1 cellular context compared by ENCODE assay signal in the genomic region with DNA sequence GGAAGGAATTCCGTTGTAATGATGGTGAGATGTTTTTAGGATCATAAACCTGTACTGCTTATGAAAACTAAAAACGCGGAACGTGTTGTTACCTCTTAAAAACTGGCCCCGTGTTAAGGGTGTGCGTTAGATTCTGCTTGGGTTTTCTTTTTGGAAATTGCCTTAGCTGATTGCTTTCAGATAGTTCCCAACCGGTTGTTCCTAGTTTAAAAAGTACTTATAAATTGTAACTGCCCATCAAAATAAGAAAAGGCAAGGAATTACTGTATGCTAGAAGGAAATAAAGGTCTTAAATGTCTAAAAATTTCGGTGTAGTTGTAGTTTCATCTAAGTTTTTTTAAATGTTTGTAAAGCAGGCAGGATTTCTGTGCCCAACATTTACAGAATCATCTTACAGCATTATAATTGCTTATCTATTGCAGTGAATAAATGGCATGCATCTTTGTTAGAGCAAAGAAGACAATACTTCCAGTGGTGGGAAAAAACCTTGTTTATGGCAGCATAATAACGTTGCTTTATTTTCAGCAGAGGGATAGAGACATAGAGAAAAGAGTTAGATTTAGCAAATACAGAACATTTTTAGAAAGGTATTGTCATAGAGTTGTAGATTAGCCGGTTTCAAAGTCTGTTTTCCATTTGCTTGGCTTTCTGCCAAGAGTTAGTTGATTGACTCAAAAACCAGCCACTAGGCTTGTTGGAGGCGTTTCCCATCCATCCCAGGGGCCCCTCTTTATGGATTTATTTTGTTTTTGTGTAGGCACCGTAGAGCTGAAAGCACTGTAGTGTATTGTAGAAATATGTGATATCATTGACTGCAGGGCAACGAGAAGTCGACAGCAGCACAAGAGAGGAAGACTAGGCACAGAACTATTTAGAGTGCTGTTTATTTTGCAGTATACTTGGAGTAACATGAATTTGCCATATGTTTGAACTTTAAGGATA.
TF ChIP-seq lines count a peak whose summit lies in the region.

No MANE protein-coding gene starts in this region.

TF ChIP-seq in GM23338, 12 proteins besides CTCF, POLR2A, EP300 and RAD21 (continued from another document):
- TF ChIP-seq, protein P1, sequence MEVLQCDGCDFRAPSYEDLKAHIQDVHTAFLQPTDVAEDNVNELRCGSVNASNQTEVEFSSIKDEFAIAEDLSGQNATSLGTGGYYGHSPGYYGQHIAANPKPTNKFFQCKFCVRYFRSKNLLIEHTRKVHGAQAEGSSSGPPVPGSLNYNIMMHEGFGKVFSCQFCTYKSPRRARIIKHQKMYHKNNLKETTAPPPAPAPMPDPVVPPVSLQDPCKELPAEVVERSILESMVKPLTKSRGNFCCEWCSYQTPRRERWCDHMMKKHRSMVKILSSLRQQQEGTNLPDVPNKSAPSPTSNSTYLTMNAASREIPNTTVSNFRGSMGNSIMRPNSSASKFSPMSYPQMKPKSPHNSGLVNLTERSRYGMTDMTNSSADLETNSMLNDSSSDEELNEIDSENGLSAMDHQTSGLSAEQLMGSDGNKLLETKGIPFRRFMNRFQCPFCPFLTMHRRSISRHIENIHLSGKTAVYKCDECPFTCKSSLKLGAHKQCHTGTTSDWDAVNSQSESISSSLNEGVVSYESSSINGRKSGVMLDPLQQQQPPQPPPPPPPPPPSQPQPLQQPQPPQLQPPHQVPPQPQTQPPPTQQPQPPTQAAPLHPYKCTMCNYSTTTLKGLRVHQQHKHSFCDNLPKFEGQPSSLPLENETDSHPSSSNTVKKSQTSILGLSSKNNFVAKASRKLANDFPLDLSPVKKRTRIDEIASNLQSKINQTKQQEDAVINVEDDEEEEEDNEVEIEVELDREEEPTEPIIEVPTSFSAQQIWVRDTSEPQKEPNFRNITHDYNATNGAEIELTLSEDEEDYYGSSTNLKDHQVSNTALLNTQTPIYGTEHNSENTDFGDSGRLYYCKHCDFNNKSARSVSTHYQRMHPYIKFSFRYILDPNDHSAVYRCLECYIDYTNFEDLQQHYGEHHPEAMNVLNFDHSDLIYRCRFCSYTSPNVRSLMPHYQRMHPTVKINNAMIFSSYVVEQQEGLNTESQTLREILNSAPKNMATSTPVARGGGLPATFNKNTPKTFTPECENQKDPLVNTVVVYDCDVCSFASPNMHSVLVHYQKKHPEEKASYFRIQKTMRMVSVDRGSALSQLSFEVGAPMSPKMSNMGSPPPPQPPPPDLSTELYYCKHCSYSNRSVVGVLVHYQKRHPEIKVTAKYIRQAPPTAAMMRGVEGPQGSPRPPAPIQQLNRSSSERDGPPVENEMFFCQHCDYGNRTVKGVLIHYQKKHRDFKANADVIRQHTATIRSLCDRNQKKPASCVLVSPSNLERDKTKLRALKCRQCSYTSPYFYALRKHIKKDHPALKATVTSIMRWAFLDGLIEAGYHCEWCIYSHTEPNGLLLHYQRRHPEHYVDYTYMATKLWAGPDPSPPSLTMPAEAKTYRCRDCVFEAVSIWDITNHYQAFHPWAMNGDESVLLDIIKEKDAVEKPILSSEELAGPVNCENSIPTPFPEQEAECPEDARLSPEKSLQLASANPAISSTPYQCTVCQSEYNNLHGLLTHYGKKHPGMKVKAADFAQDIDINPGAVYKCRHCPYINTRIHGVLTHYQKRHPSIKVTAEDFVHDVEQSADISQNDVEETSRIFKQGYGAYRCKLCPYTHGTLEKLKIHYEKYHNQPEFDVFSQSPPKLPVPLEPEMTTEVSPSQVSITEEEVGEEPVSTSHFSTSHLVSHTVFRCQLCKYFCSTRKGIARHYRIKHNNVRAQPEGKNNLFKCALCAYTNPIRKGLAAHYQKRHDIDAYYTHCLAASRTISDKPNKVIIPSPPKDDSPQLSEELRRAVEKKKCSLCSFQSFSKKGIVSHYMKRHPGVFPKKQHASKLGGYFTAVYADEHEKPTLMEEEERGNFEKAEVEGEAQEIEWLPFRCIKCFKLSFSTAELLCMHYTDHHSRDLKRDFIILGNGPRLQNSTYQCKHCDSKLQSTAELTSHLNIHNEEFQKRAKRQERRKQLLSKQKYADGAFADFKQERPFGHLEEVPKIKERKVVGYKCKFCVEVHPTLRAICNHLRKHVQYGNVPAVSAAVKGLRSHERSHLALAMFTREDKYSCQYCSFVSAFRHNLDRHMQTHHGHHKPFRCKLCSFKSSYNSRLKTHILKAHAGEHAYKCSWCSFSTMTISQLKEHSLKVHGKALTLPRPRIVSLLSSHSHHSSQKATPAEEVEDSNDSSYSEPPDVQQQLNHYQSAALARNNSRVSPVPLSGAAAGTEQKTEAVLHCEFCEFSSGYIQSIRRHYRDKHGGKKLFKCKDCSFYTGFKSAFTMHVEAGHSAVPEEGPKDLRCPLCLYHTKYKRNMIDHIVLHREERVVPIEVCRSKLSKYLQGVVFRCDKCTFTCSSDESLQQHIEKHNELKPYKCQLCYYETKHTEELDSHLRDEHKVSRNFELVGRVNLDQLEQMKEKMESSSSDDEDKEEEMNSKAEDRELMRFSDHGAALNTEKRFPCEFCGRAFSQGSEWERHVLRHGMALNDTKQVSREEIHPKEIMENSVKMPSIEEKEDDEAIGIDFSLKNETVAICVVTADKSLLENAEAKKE (CRISPR knock-in tag; IDR thresholded peaks at IDR 0.05), result no peak
